Comparison of ENCODE assay signal across 8 cellular contexts in the genomic region with DNA sequence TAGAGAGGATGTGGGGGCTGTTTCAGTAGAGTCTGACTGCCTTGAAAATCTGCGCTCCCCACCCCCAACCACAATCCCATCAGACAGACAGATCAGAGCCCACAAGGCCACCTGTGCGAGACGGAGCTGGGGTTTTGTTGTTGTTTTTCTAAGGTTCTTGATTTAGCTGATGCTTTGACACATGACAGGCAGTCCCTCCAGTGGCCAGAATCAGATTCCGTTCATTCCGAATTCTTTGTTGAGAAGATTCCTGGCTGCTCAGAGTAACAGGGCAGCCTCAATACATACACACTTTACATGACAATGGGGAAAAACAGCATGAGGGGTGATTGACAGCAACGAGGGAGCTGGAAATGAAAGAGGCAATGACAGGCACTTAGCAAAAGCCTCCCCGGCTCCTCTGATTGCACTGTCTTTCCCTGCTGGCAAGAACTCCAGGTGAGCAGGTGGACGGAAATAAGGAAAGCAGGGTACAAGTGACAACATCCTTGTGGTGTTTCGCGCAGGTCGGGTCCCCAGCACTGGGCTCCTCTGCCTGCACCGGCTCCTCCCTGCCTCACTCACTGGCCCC.
DNase-seq lines count a peak whose midpoint lies in the region; ATAC-seq lines count a peak whose summit lies in the region.
"Had no signal": no experiment of that assay in that cellular context is flagged by ENCODE, and none has a peak within 500 bp of the region (broad histone marks: within the 10 kb centered on the region; RNA-seq: fewer than 3 reads in every experiment).

No MANE protein-coding gene starts in this region.

- H3K18ac ChIP-seq in neuronal stem cell (ENCODE audit: low read length) = peak overlapping the region; percentile 29

- no peak overlapping the region for H2BK5ac ChIP-seq in neuronal stem cell (ENCODE audit: low read length)

- H3K27ac ChIP-seq in neuronal stem cell (replicated peaks; ENCODE audit: low read length) = peak overlapping the region; percentile 49

- H3K23ac ChIP-seq in neuronal stem cell (ENCODE audit: low read depth, low read length, poor library complexity) = no peak overlapping the region

- peak overlapping the region; percentile 35 for H3K4me3 Mint-ChIP-seq in activated naive CD8-positive, alpha-beta T cell treated with anti-CD3 and anti-CD28 coated beads, Interleukin-2, amount 10 ng/mL, durations not matched to agents 7 days and 5 days

- peaks cover 4% of the 10 kb centered on the region for H3K36me3 Mint-ChIP-seq in activated naive CD8-positive, alpha-beta T cell treated with anti-CD3 and anti-CD28 coated beads, Interleukin-2, amount 10 ng/mL, durations not matched to agents 7 days and 5 days

- WGBS in neuronal stem cell (ENCODE audit: extremely low coverage in 2 of 2, insufficient read length in 2 of 2, insufficient replicate concordance in 1 of 2), 2 donors = no CpG with 5 or more reads among the region's 12 CpGs

- H2BK120ac ChIP-seq in neuronal stem cell (ENCODE audit: low read depth, low read length) = no peak overlapping the region

- H3K14ac ChIP-seq in neuronal stem cell (ENCODE audit: low read length) = no peak overlapping the region

- ATAC-seq in GM19395 (IDR thresholded peaks at IDR 0.05; ENCODE audit: unreplicated experiment) = peak; percentile 57
- ATAC-seq in activated naive CD8-positive, alpha-beta T cell treated with anti-CD3 and anti-CD28 coated beads, Interleukin-2, amount 10 ng/mL, durations not matched to agents 7 days and 5 days (ENCODE audit: low read depth) = peak; percentile 25

- no peak overlapping the region for H2AFZ ChIP-seq in neuronal stem cell (ENCODE audit: low read length)

- H4K91ac ChIP-seq in neuronal stem cell (ENCODE audit: low read depth, low read length, poor library complexity) = no peak overlapping the region

- peak overlapping the region; percentile 29 for H3K4me2 ChIP-seq in neuronal stem cell (ENCODE audit: insufficient read depth, low read length, poor library complexity, severe bottlenecking)

- POLR2A ChIA-PET in activated naive CD8-positive, alpha-beta T cell treated with anti-CD3 and anti-CD28 coated beads, Interleukin-2, amount 10 ng/mL, durations not matched to agents 7 days and 5 days (lab: Charles Lee) = no interaction called here

- no peak overlapping the region for H2BK12ac ChIP-seq in neuronal stem cell (ENCODE audit: low read length)

- no peaks in the 10 kb centered on the region for H3K79me1 ChIP-seq in neuronal stem cell (ENCODE audit: low read depth, low read length)

- H2AK5ac ChIP-seq in neuronal stem cell (ENCODE audit: low read depth, low read length) = no peak overlapping the region

- H3K27ac Mint-ChIP-seq in activated naive CD8-positive, alpha-beta T cell treated with anti-CD3 and anti-CD28 coated beads, Interleukin-2, amount 10 ng/mL, durations not matched to agents 7 days and 5 days = peak overlapping the region; percentile 35

- peaks cover 42% of the 10 kb centered on the region for H3K4me1 Mint-ChIP-seq in activated naive CD8-positive, alpha-beta T cell treated with anti-CD3 and anti-CD28 coated beads, Interleukin-2, amount 10 ng/mL, durations not matched to agents 7 days and 5 days

- no peak overlapping the region for H2BK15ac ChIP-seq in neuronal stem cell (ENCODE audit: low read length)

- peak overlapping the region; percentile 21; the same call in 1 of the 2 replicates for H3K4me3 ChIP-seq in Jurkat, Clone E6-1 (ENCODE audit: low read length)
- H3K4me3 ChIP-seq in neuronal stem cell (ENCODE audit: low read length in 2 of 2) = no peak overlapping the region

- DNase-seq in Jurkat, Clone E6-1 (ENCODE audit: low read depth, low spot score) = peak; percentile 96
- peak; percentile 29 for DNase-seq in activated naive CD8-positive, alpha-beta T cell treated with anti-CD3 and anti-CD28 coated beads, Interleukin-2, amount 10 ng/mL, durations not matched to agents 7 days and 5 days
- DNase-seq in neuronal stem cell (ENCODE audit: low spot score) = peak; percentile 91
- no peak for DNase-seq in occipital lobe (lab: John Stamatoyannopoulos, UW)
- no peak for DNase-seq in stimulated activated CD4-positive, alpha-beta T cell treated with anti-CD3 and anti-CD28 coated beads, Interleukin-2, amount 100 ng/mL, for 48 hours
- DNase-seq in amygdala (lab: John Stamatoyannopoulos, UW) = no peak
- DNase-seq: SHP77 had no signal

- H3K9me3 ChIP-seq in neuronal stem cell (replicated peaks in 1 of 2; ENCODE audit: control insufficient read depth in 2 of 2, insufficient read depth in 1 of 2, low read depth in 1 of 2, low read length in 2 of 2) = no peaks in the 10 kb centered on the region

- H3K9ac ChIP-seq in neuronal stem cell (ENCODE audit: low read depth, low read length, poor library complexity) = no peak overlapping the region

- H3K27me3 ChIP-seq in neuronal stem cell (ENCODE audit: control insufficient read depth in 3 of 3, insufficient read depth in 3 of 3, low read depth in 1 of 3, low read length in 3 of 3) = no peaks in the 10 kb centered on the region

- no peaks in the 10 kb centered on the region for H3K27me3 Mint-ChIP-seq in activated naive CD8-positive, alpha-beta T cell treated with anti-CD3 and anti-CD28 coated beads, Interleukin-2, amount 10 ng/mL, durations not matched to agents 7 days and 5 days

- no peak overlapping the region for H4K8ac ChIP-seq in neuronal stem cell (ENCODE audit: low read depth, low read length)

- H3K36me3 ChIP-seq in neuronal stem cell (replicated peaks in 1 of 2; ENCODE audit: control insufficient read depth in 2 of 2, insufficient read depth in 2 of 2, low read length in 2 of 2) = peaks cover 3 to 53% of the 10 kb centered on the region in 2 donors

- H3K4ac ChIP-seq in neuronal stem cell (ENCODE audit: low read length) = no peak overlapping the region

- peaks cover 11 to 20% of the 10 kb centered on the region in 2 donors for H3K4me1 ChIP-seq in neuronal stem cell (ENCODE audit: control insufficient read depth in 2 of 2, insufficient read depth in 1 of 2, low read depth in 1 of 2, low read length in 2 of 2)

- no peaks in the 10 kb centered on the region for H3K9me3 Mint-ChIP-seq in activated naive CD8-positive, alpha-beta T cell treated with anti-CD3 and anti-CD28 coated beads, Interleukin-2, amount 10 ng/mL, durations not matched to agents 7 days and 5 days

Comparison
In these comparisons a context has a peak if more than half of its experiments do, and no peak if none do; other contexts are left out.
1. DNase-seq: peak in Jurkat, Clone E6-1 (single experiment), activated naive CD8-positive, alpha-beta T cell treated with anti-CD3 and anti-CD28 coated beads, Interleukin-2, amount 10 ng/mL, durations not matched to agents 7 days and 5 days (single experiment) and neuronal stem cell (single experiment); none in occipital lobe (single experiment), stimulated activated CD4-positive, alpha-beta T cell treated with anti-CD3 and anti-CD28 coated beads, Interleukin-2, amount 100 ng/mL, for 48 hours (0 of 2) and amygdala (0 of 56).